In the genomic region with DNA sequence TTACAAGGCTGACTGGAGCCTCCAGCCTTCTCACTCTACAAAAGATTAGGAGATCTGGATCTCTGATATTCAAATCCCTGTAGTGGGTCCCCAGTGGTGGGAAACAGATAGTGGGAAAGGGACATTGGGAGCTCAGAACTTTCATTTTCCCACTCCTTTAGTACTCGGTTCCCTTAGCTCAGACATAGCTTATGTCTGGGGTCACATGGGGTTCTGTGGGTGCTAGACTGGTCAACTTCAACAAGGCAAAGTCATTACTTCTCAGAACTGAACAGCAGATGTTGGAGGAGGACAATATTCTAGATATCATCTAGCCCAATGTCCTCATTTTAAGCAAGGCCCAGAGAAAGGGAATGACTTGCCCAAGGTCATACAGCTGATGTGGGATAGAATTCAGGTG, we compare ENCODE assay signal across 16 cellular contexts. TPM values are rescaled to one million over a fixed set of nuclear protein-coding genes. Genes with fewer than 3 reads are reported as not detected.
A peak's percentile ranks its signal among the peaks of the same experiment; 100 is the strongest.
DNase-seq lines count a peak whose midpoint lies in the region; ATAC-seq, FAIRE-seq and TF ChIP-seq lines count a peak whose summit lies in the region.
"Had no signal": no experiment of that assay in that cellular context is flagged by ENCODE, and none has a peak within 500 bp of the region (broad histone marks: within the 10 kb centered on the region; RNA-seq: fewer than 3 reads in every experiment).

No MANE protein-coding gene starts in this region.

- H3K27me3 Mint-ChIP-seq in immature natural killer cell (ENCODE audit: low read depth in 3 of 3), result peaks cover 2 to 5% (median 4%) of the 10 kb centered on the region in 3 donors

- no peak for TF ChIP-seq CTCF in GM12878 (IDR thresholded peaks at IDR 0.05 in 2 of 3, conservative IDR thresholded peaks at IDR 0.05 in 1 of 3; ENCODE audit: control insufficient read depth in 2 of 3, extremely low read depth in 1 of 3, insufficient read depth in 1 of 3, low read depth in 3 of 3, low read length in 3 of 3)

- no peak overlapping the region for H3K4me2 ChIP-seq in GM12878 (ENCODE audit: control insufficient read depth, insufficient read depth)

- RAD21 ChIA-PET in GM12878 (lab: Charles Lee; ENCODE audit: unreplicated experiment), result interaction anchor here (0.9 to 6.9 kb wide), 20 partner anchors 8 to 210 kb away, joined by 3 to 296 read pairs (median 4); a partner anchor contains a TSS

- TF ChIP-seq POLR2A in GM12891 (IDR thresholded peaks at IDR 0.05; ENCODE audit: low read depth, low read length), result no peak
- TF ChIP-seq POLR2A in GM12878 (IDR thresholded peaks at IDR 0.05; ENCODE audit: low read depth, low read length), result no peak

- no peaks in the 10 kb centered on the region; a peak in 1 of 4 replicates for H3K27me3 ChIP-seq in GM12878 (replicated peaks in 1 of 2; ENCODE audit: control insufficient read depth in 2 of 2, insufficient read depth in 2 of 2, low read length in 1 of 2)
- H3K27me3 ChIP-seq: BLaER1 treated with 17β-estradiol and CSF1 and Interleukin-3, amounts not matched to agents 10 nM and 100 nM had no signal

- in situ Hi-C loops in GM12878 (cut with MboI), result loop anchor here (5.0 kb wide), 1 partner anchor 36 kb away; no protein-coding TSS in a partner anchor

- peaks cover 18 to 36% of the 10 kb centered on the region in 2 donors for H3K4me1 Mint-ChIP-seq in immature natural killer cell
- H3K4me1 Mint-ChIP-seq in stimulated activated effector memory CD8-positive, alpha-beta T cell treated with anti-CD3 and anti-CD28 coated beads, Interleukin-12 subunit alpha, Interleukin-12 subunit beta, amount 100 ng/mL, for 72 hours, result peaks cover 22% of the 10 kb centered on the region

- TF ChIP-seq RAD21 in GM12878 (IDR thresholded peaks at IDR 0.05; ENCODE audit: insufficient read depth, low read depth, low read length), result no peak

- H3K79me2 ChIP-seq in GM12878 (ENCODE audit: control insufficient read depth, insufficient read depth, low read length), result no peaks in the 10 kb centered on the region

- no peak overlapping the region for H3K9ac ChIP-seq in GM12878 (ENCODE audit: control insufficient read depth, insufficient read depth, low read length)

- FAIRE-seq in GM12891 (lab: Jason Lieb, UNC), result peak; percentile 9
- no peak for FAIRE-seq in GM12878 (lab: Jason Lieb, UNC)
- FAIRE-seq: GM19239, H1 had no signal

- ATAC-seq in GM12878 (peak; percentile 10; the same call in 2 of the 3 replicates), GM21360 (IDR thresholded peaks at IDR 0.05; ENCODE audit: unreplicated experiment) (no peak), GM18909 (IDR thresholded peaks at IDR 0.05; ENCODE audit: poor library complexity, unreplicated experiment) (no peak)
- ATAC-seq in stimulated activated effector memory CD8-positive, alpha-beta T cell treated with anti-CD3 and anti-CD28 coated beads, Interleukin-12 subunit alpha, Interleukin-12 subunit beta, amount 100 ng/mL, for 72 hours, result no peak

- H3K27ac Mint-ChIP-seq in immature natural killer cell, result peak overlapping the region in 5 of 6 donors; percentile 13 to 71 (median 61)
- H3K27ac Mint-ChIP-seq in stimulated activated effector memory CD8-positive, alpha-beta T cell treated with anti-CD3 and anti-CD28 coated beads, Interleukin-12 subunit alpha, Interleukin-12 subunit beta, amount 100 ng/mL, for 72 hours, result peak overlapping the region; percentile 81

- no peak overlapping the region for H2AFZ ChIP-seq in GM12878 (ENCODE audit: control insufficient read depth, low read depth, low read length)

- no peak overlapping the region for H3K4me3 ChIP-seq in GM12878
- H3K4me3 ChIP-seq: BLaER1 treated with 17β-estradiol and CSF1 and Interleukin-3, amounts not matched to agents 10 nM and 100 nM; HAP-1 had no signal

- no TSS peak for BruUV-seq in GM12878 (replicated peaks; lab: Mats Ljungman, UMichigan)

- no peak for TF ChIP-seq EP300 in GM12878 (IDR thresholded peaks at IDR 0.05; ENCODE audit: borderline replicate concordance in 1 of 2, control insufficient read depth in 1 of 2, low read depth in 2 of 2, low read length in 2 of 2)

- no peaks in the 10 kb centered on the region for H3K9me3 Mint-ChIP-seq in immature natural killer cell
- no peaks in the 10 kb centered on the region for H3K9me3 Mint-ChIP-seq in stimulated activated effector memory CD8-positive, alpha-beta T cell treated with anti-CD3 and anti-CD28 coated beads, Interleukin-12 subunit alpha, Interleukin-12 subunit beta, amount 100 ng/mL, for 72 hours
- H3K9me3 Mint-ChIP-seq: CD4-positive, CD25-positive, alpha-beta regulatory T cell had no signal

- SMC1A ChIA-PET in GM12878 (lab: Charles Lee; ENCODE audit: uncharacterized antibody, unreplicated experiment), result interaction anchor here (0.6 to 21.0 kb wide), 17 partner anchors 10 to 152 kb away, joined by 3 to 469 read pairs (median 8); a partner anchor contains a TSS

- no peak overlapping the region for H3K4me3 Mint-ChIP-seq in immature natural killer cell
- H3K4me3 Mint-ChIP-seq in stimulated activated effector memory CD8-positive, alpha-beta T cell treated with anti-CD3 and anti-CD28 coated beads, Interleukin-12 subunit alpha, Interleukin-12 subunit beta, amount 100 ng/mL, for 72 hours, result no peak overlapping the region
- H3K4me3 Mint-ChIP-seq: CD4-positive, CD25-positive, alpha-beta regulatory T cell had no signal

- H3K4me1 ChIP-seq in GM12878 (ENCODE audit: control insufficient read depth, insufficient read depth, low read length), result 0 out of 2 replicates have a peak, but pooled peaks cover 7% of the 10 kb centered on the region

- no peaks in the 10 kb centered on the region for H3K36me3 ChIP-seq in GM12878 (ENCODE audit: control insufficient read depth in 2 of 2, insufficient read depth in 2 of 2, low read length in 1 of 2)
- H3K36me3 ChIP-seq: BLaER1 treated with 17β-estradiol and CSF1 and Interleukin-3, amounts not matched to agents 10 nM and 100 nM; HAP-1 had no signal

- POLR2A ChIA-PET in GM12878 (lab: Charles Lee), result interaction anchor here (0.7 to 5.5 kb wide), 10 partner anchors 9 to 1103 kb away, joined by 3 to 43 read pairs (median 4); a partner anchor contains a TSS

- H3K36me3 Mint-ChIP-seq in immature natural killer cell, result peaks cover 0 to 2% (median 0%) of the 10 kb centered on the region in 3 donors
- H3K36me3 Mint-ChIP-seq in stimulated activated effector memory CD8-positive, alpha-beta T cell treated with anti-CD3 and anti-CD28 coated beads, Interleukin-12 subunit alpha, Interleukin-12 subunit beta, amount 100 ng/mL, for 72 hours, result no peaks in the 10 kb centered on the region
- H3K36me3 Mint-ChIP-seq: CD4-positive, CD25-positive, alpha-beta regulatory T cell had no signal

- H4K20me1 ChIP-seq in GM12878 (ENCODE audit: control insufficient read depth, insufficient read depth), result no peaks in the 10 kb centered on the region
- H4K20me1 ChIP-seq: BLaER1 treated with 17β-estradiol and CSF1 and Interleukin-3, amounts not matched to agents 10 nM and 100 nM had no signal

- H3K9me3 ChIP-seq in GM12878 (replicated peaks; ENCODE audit: control insufficient read depth, insufficient read depth, low read length), result no peaks in the 10 kb centered on the region
- H3K9me3 ChIP-seq: BLaER1 treated with 17β-estradiol and CSF1 and Interleukin-3, amounts not matched to agents 10 nM and 100 nM; HAP-1 had no signal

- DNase-seq in GM12891 (ENCODE audit: insufficient read length, low spot score) (no peak), GM12878 (ENCODE audit: low read depth, low spot score) (no peak), immature natural killer cell (no peak), NCI-H146 (lab: John Stamatoyannopoulos, UW) (no peak)
- no peak for DNase-seq in stimulated activated effector memory CD8-positive, alpha-beta T cell treated with anti-CD3 and anti-CD28 coated beads, Interleukin-12 subunit alpha, Interleukin-12 subunit beta, amount 100 ng/mL, for 72 hours (ENCODE audit: low spot score in 2 of 2)
- DNase-seq: CD4-positive, CD25-positive, alpha-beta regulatory T cell; DMS53; GF-D8 had no signal

- H3K27ac ChIP-seq in GM12878 (ENCODE audit: control insufficient read depth, insufficient read depth), result no peak overlapping the region
- H3K27ac ChIP-seq: BLaER1 treated with 17β-estradiol and CSF1 and Interleukin-3, amounts not matched to agents 10 nM and 100 nM had no signal

- intact Hi-C loops in GM12878 (cut with micrococcal nuclease; ENCODE audit: unreplicated experiment), result no loop called here

- 7% methylated on average over 1 of the region's 1 CpG for WGBS in GM12878 (ENCODE audit: insufficient coverage, insufficient replicate concordance, low lambda C conversion rate, missing lambda C conversion rate)

- CTCF ChIA-PET in GM12878 (lab: Yijun Ruan, JAX), result interaction anchor here (0.6 to 33.3 kb wide), 27 partner anchors 8 to 218 kb away, joined by 3 to 1071 read pairs (median 10); a partner anchor contains a TSS

RNA-seq across cellular contexts. Expression of a gene that starts 19.4 kb away (rescaled TPM):
- polyA plus RNA-seq in GM12891 (2012; ENCODE audit: low read depth, missing spikeins), result 8.4 TPM
- 7.6 and 13.2 TPM in 2 replicates for total RNA-seq in GM12878 (2013; cell fraction: nucleolus; rRNA removed)
- total RNA-seq in GM12878 (2014; rRNA removed) (0.73 and 0.98 TPM in 2 replicates), GM12878 (2014; rRNA removed; fragmentation: Illumina TruSeq; extraction: Trizol) (0.41 and 0.58 TPM in 2 replicates), GM12878 (2021) (1.2 and 1.5 TPM in 2 replicates)
- polyA plus RNA-seq in GM12878 (2011; ENCODE audit: low read depth), result 1.2 TPM
- polyA plus RNA-seq in GM12878 (2011; rRNA removed) (13.9 and 22.5 TPM in 2 replicates), GM12878 (2014; fragmentation: Illumina TruSeq; extraction: Trizol) (0.90 and 1.3 TPM in 2 replicates), GM12878 (2014; fragmentation: Nextera tagmentation; extraction: Ambion mirVana) (under 1 TPM; 0.15 to 0.31 TPM), GM12878 (2014; rRNA removed) (0.49 and 0.64 TPM in 2 replicates), GM12878 (2016; fragmentation: Nextera tagmentation; extraction: Ambion mirVana) (under 1 TPM; 0.23 to 0.35 TPM), immature natural killer cell (100 to 1,000 TPM in 1 of 3 donors, 10 to 100 TPM in 2; 26.2 to 119 (median 65.5) TPM)
- polyA plus RNA-seq in GM12878 (2011; cell fraction: cytosol; rRNA removed), result 18.0 and 19.9 TPM in 2 replicates
- polyA plus RNA-seq in GM12878 (2011; cell fraction: nucleus; rRNA removed), result 79.1 and 138 TPM in 2 replicates
- 1.0 and 2.1 TPM in 2 replicates for polyA plus RNA-seq in GM12878 (2012)
- 35.0 and 45.0 TPM in 2 replicates for polyA minus RNA-seq in GM12878 (2011; rRNA and poly(A)+ RNA removed)
- 12.2 TPM in 2 replicates for polyA minus RNA-seq in GM12878 (2011; cell fraction: cytosol; rRNA and poly(A)+ RNA removed)
- 51.4 and 65.2 TPM in 2 replicates for polyA minus RNA-seq in GM12878 (2011; cell fraction: nucleus; rRNA and poly(A)+ RNA removed)

RNA-seq across cellular contexts. Expression of a gene that starts 34.9 kb away (rescaled TPM):
- 108 TPM for polyA plus RNA-seq in GM12891 (2012; ENCODE audit: low read depth, missing spikeins)
- total RNA-seq in GM12878 (2013; cell fraction: nucleolus; rRNA removed), result not detected in 2 replicates
- total RNA-seq in GM12878 (2014; rRNA removed), result 82.4 and 95.4 TPM in 2 replicates
- total RNA-seq in GM12878 (2014; rRNA removed; fragmentation: Illumina TruSeq; extraction: Trizol), result 100 and 102 TPM in 2 replicates
- total RNA-seq in GM12878 (2021), result 65.9 and 67.9 TPM in 2 replicates
- 102 TPM for polyA plus RNA-seq in GM12878 (2011; ENCODE audit: low read depth)
- 1.5 and 1.6 TPM in 2 replicates for polyA plus RNA-seq in GM12878 (2011; rRNA removed)
- 0.90 and 2.6 TPM in 2 replicates for polyA plus RNA-seq in GM12878 (2011; cell fraction: cytosol; rRNA removed)
- 0.50 and 0.72 TPM in 2 replicates for polyA plus RNA-seq in GM12878 (2011; cell fraction: nucleus; rRNA removed)
- 59.4 and 62.6 TPM in 2 replicates for polyA plus RNA-seq in GM12878 (2012)
- 146 and 192 TPM in 2 replicates for polyA plus RNA-seq in GM12878 (2014; fragmentation: Illumina TruSeq; extraction: Trizol)
- polyA plus RNA-seq in GM12878 (2014; fragmentation: Nextera tagmentation; extraction: Ambion mirVana), result 100 to 1,000 TPM; 257 to 374 TPM
- polyA plus RNA-seq in GM12878 (2014; rRNA removed), result 114 and 139 TPM in 2 replicates
- 100 to 1,000 TPM; 178 to 186 TPM for polyA plus RNA-seq in GM12878 (2016; fragmentation: Nextera tagmentation; extraction: Ambion mirVana)
- 0.36 and 0.51 TPM in 2 replicates for polyA minus RNA-seq in GM12878 (2011; rRNA and poly(A)+ RNA removed)
- not detected in 2 replicates for polyA minus RNA-seq in GM12878 (2011; cell fraction: cytosol; rRNA and poly(A)+ RNA removed)
- 1.5 TPM in 1 of 2 replicates, not detected in the other for polyA minus RNA-seq in GM12878 (2011; cell fraction: nucleus; rRNA and poly(A)+ RNA removed)
- polyA plus RNA-seq in immature natural killer cell, result 10 to 100 TPM; 14.1 to 22.7 (median 16.6) TPM
- total RNA-seq: A172 had no signal

RNA-seq across cellular contexts. Expression of a gene that starts 54.0 kb away (rescaled TPM):
- 7.9 TPM for polyA plus RNA-seq in GM12891 (2012; ENCODE audit: low read depth, missing spikeins)
- total RNA-seq in GM12878 (2013; cell fraction: nucleolus; rRNA removed), result 0.67 TPM in 1 of 2 replicates, not detected in the other
- 1.8 and 1.9 TPM in 2 replicates for total RNA-seq in GM12878 (2014; rRNA removed)
- 1.2 and 1.3 TPM in 2 replicates for total RNA-seq in GM12878 (2014; rRNA removed; fragmentation: Illumina TruSeq; extraction: Trizol)
- 23.3 and 23.5 TPM in 2 replicates for total RNA-seq in GM12878 (2021)
- polyA plus RNA-seq in GM12878 (2011; ENCODE audit: low read depth), result 2.4 TPM
- 0.24 and 2.0 TPM in 2 replicates for polyA plus RNA-seq in GM12878 (2011; rRNA removed)
- 3.3 and 4.0 TPM in 2 replicates for polyA plus RNA-seq in GM12878 (2011; cell fraction: cytosol; rRNA removed)
- 3.3 and 4.9 TPM in 2 replicates for polyA plus RNA-seq in GM12878 (2011; cell fraction: nucleus; rRNA removed)
- polyA plus RNA-seq in GM12878 (2012), result 7.4 and 9.2 TPM in 2 replicates
- 4.6 and 10.4 TPM in 2 replicates for polyA plus RNA-seq in GM12878 (2014; fragmentation: Illumina TruSeq; extraction: Trizol)
- polyA plus RNA-seq in GM12878 (2014; fragmentation: Nextera tagmentation; extraction: Ambion mirVana), result under 1 TPM; 0.26 to 0.62 TPM
- polyA plus RNA-seq in GM12878 (2014; rRNA removed), result 7.7 and 10.8 TPM in 2 replicates
- polyA plus RNA-seq in GM12878 (2016; fragmentation: Nextera tagmentation; extraction: Ambion mirVana), result 10 to 100 TPM; 24.6 to 26.1 TPM
- 1.5 and 1.9 TPM in 2 replicates for polyA minus RNA-seq in GM12878 (2011; rRNA and poly(A)+ RNA removed)
- polyA minus RNA-seq in GM12878 (2011; cell fraction: cytosol; rRNA and poly(A)+ RNA removed), result 3.4 and 4.4 TPM in 2 replicates
- polyA minus RNA-seq in GM12878 (2011; cell fraction: nucleus; rRNA and poly(A)+ RNA removed), result 0.85 and 1.1 TPM in 2 replicates
- polyA plus RNA-seq in immature natural killer cell, result 1 to 10 TPM; 1.8 to 2.7 (median 2.2) TPM

RNA-seq across cellular contexts. Expression of a gene that starts 59.0 kb away (rescaled TPM):
- polyA plus RNA-seq in GM12891 (2012; ENCODE audit: low read depth, missing spikeins), result 116 TPM
- total RNA-seq in GM12878 (2013; cell fraction: nucleolus; rRNA removed), result 538 and 552 TPM in 2 replicates
- total RNA-seq in GM12878 (2014; rRNA removed), result 152 and 168 TPM in 2 replicates
- total RNA-seq in GM12878 (2014; rRNA removed; fragmentation: Illumina TruSeq; extraction: Trizol), result 131 and 136 TPM in 2 replicates
- total RNA-seq in GM12878 (2021), result 131 and 133 TPM in 2 replicates
- 80.6 TPM for polyA plus RNA-seq in GM12878 (2011; ENCODE audit: low read depth)
- polyA plus RNA-seq in GM12878 (2011; rRNA removed), result 206 and 215 TPM in 2 replicates
- polyA plus RNA-seq in GM12878 (2011; cell fraction: cytosol; rRNA removed), result 179 and 182 TPM in 2 replicates
- polyA plus RNA-seq in GM12878 (2011; cell fraction: nucleus; rRNA removed), result 197 and 210 TPM in 2 replicates
- polyA plus RNA-seq in GM12878 (2012), result 110 and 117 TPM in 2 replicates
- 123 and 147 TPM in 2 replicates for polyA plus RNA-seq in GM12878 (2014; fragmentation: Illumina TruSeq; extraction: Trizol)
- polyA plus RNA-seq in GM12878 (2014; fragmentation: Nextera tagmentation; extraction: Ambion mirVana), result 10 to 100 TPM; 16.9 to 41.0 TPM
- 96.8 and 101 TPM in 2 replicates for polyA plus RNA-seq in GM12878 (2014; rRNA removed)
- 10 to 100 TPM; 84.7 to 87.9 TPM for polyA plus RNA-seq in GM12878 (2016; fragmentation: Nextera tagmentation; extraction: Ambion mirVana)
- 397 and 407 TPM in 2 replicates for polyA minus RNA-seq in GM12878 (2011; rRNA and poly(A)+ RNA removed)
- 60.1 and 82.5 TPM in 2 replicates for polyA minus RNA-seq in GM12878 (2011; cell fraction: cytosol; rRNA and poly(A)+ RNA removed)
- 133 and 150 TPM in 2 replicates for polyA minus RNA-seq in GM12878 (2011; cell fraction: nucleus; rRNA and poly(A)+ RNA removed)
- 100 to 1,000 TPM in 2 of 3 donors, 10 to 100 TPM in 1; 90.8 to 138 (median 137) TPM for polyA plus RNA-seq in immature natural killer cell
- total RNA-seq: A172, H1, HT1080 had no signal
